In the genomic region with DNA sequence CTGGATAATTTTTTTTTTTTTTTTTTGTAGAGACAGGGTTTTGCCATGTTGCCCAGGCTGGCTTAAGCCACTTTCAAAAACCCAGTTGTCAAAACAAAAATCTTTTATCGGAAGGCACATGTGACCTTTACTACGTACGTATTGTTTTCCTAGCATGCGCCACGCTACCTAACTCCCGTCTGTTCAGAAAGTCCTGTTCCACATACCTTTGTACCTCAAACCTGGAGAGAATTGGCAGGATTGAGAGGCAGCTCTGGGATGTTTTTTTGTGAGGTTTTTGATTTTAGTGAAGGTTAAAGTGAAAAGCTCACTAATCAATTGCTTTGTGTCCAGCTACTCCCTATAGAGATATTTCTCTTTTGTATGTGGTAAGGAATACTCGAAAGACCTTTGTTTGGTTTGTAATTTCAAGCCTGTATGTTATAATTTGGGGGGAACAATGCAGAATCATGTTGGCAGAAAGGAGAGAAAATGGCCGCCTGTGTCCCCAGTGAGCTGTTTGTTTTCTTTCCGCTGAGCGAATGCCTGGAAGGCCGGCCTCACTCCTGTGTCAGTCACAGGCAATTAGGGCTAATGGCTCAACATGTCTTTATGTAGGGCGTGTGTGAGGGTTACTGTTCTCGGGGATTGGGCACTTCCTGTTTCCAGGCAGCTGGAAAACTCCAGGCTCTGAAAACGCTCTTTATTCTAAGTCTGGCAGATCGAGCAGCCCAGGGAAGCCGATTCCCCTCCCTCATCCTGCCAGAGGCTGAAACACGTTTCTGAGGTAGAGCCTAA, we compare ENCODE assay signal across 8 cellular contexts.
DNase-seq lines count a peak whose midpoint lies in the region; ATAC-seq and TF ChIP-seq lines count a peak whose summit lies in the region.

No MANE protein-coding gene starts in this region.

- H3K36me3 Mint-ChIP-seq in naive thymus-derived CD8-positive, alpha-beta T cell = peaks cover 0 to 61% (median 27%) of the 10 kb centered on the region in 3 donors

- POLR2A ChIA-PET in naive thymus-derived CD8-positive, alpha-beta T cell (lab: Charles Lee) = no interaction called here

- H3K4me1 ChIP-seq in mammary epithelial cell (ENCODE audit: insufficient read depth, low read length) (peaks cover 4% of the 10 kb centered on the region), skeletal muscle satellite cell (ENCODE audit: control insufficient read depth, insufficient read depth, low read length) (peaks cover 7% of the 10 kb centered on the region)

- H3K4me3 ChIP-seq in mammary epithelial cell (replicated peaks in 1 of 3; ENCODE audit: insufficient read depth in 1 of 3, low read depth in 2 of 3, low read length in 3 of 3) (no peak overlapping the region), skeletal muscle satellite cell (ENCODE audit: low read length) (no peak overlapping the region)

- no TSS peak for BruUV-seq in mammary epithelial cell (replicated peaks; lab: Mats Ljungman, UMichigan)

- in situ Hi-C loops in mammary epithelial cell (cut with MboI; ENCODE audit: low sequenced_read_pairs in 2 of 2) = no loop called here

- H2AFZ ChIP-seq in mammary epithelial cell (ENCODE audit: low read depth, low read length) = peak overlapping the region; percentile 82

- DNase-seq in NCI-H146 (lab: John Stamatoyannopoulos, UW) = peak; percentile 92
- peak; percentile 27 for DNase-seq in mammary epithelial cell
- peak; percentile 68 for DNase-seq in iPS-NIHi7 (ENCODE audit: extremely low spot score)
- DNase-seq in activated CD4-positive, alpha-beta T cell treated with anti-CD3 and anti-CD28 coated beads for 4 hours = no peak
- no peak for DNase-seq in naive thymus-derived CD8-positive, alpha-beta T cell

- H3K27ac ChIP-seq in mammary epithelial cell (ENCODE audit: insufficient read depth, low read depth, low read length) = no peak overlapping the region

- H3K4me2 ChIP-seq in mammary epithelial cell (ENCODE audit: insufficient read depth, low read depth, low read length) (peak overlapping the region; percentile 26), skeletal muscle satellite cell (ENCODE audit: low read length) (peak overlapping the region; percentile 33)

- H3K9me3 ChIP-seq in mammary epithelial cell (replicated peaks; ENCODE audit: insufficient read depth, low read length) = no peaks in the 10 kb centered on the region
- H3K9me3 ChIP-seq in skeletal muscle satellite cell (replicated peaks; ENCODE audit: low read length) = no peaks in the 10 kb centered on the region

- peaks cover 0 to 3% (median 2%) of the 10 kb centered on the region in 4 donors for H3K4me1 Mint-ChIP-seq in naive thymus-derived CD8-positive, alpha-beta T cell

- CTCF ChIA-PET in mammary epithelial cell (lab: Charles Lee; ENCODE audit: low non-redundant PET) = no interaction called here

- no peaks in the 10 kb centered on the region for H3K79me2 ChIP-seq in mammary epithelial cell (ENCODE audit: insufficient read depth, low read length)

- H3K27me3 Mint-ChIP-seq in naive thymus-derived CD8-positive, alpha-beta T cell = no peaks in the 10 kb centered on the region

- dilution Hi-C loops in mammary epithelial cell (cut with HindIII; ENCODE audit: low sequenced_read_pairs) = loop anchor here (5.0 kb wide), 1 partner anchor 68 kb away; no protein-coding TSS in a partner anchor

- H3K27ac Mint-ChIP-seq in naive thymus-derived CD8-positive, alpha-beta T cell = no peak overlapping the region

- H3K36me3 ChIP-seq in mammary epithelial cell (ENCODE audit: insufficient read depth, low read length) = no peaks in the 10 kb centered on the region
- peaks cover 11% of the 10 kb centered on the region for H3K36me3 ChIP-seq in skeletal muscle satellite cell (ENCODE audit: insufficient read depth, low read length)

- no peak overlapping the region for H3K4me3 Mint-ChIP-seq in naive thymus-derived CD8-positive, alpha-beta T cell

- 37% methylated on average over 17 of the region's 17 CpGs for WGBS in mammary epithelial cell (ENCODE audit: low coverage, missing lambda C conversion rate)

- H3K27me3 ChIP-seq in mammary epithelial cell (ENCODE audit: insufficient read depth, low read length) (no peaks in the 10 kb centered on the region), skeletal muscle satellite cell (ENCODE audit: control insufficient read depth, insufficient read depth, low read length) (no peaks in the 10 kb centered on the region)

- no peak for TF ChIP-seq CTCF in mammary epithelial cell (conservative IDR thresholded peaks at IDR 0.05 in 1 of 2, IDR thresholded peaks at IDR 0.05 in 1 of 2; ENCODE audit: extremely low read depth in 1 of 2, insufficient read depth in 1 of 2, low read depth in 1 of 2, low read length in 2 of 2)

- no peaks in the 10 kb centered on the region for H4K20me1 ChIP-seq in mammary epithelial cell (ENCODE audit: insufficient read depth, low read length)

- intact Hi-C loops in mammary epithelial cell (cut with micrococcal nuclease) = no loop called here

- no peaks in the 10 kb centered on the region for H3K9me3 Mint-ChIP-seq in naive thymus-derived CD8-positive, alpha-beta T cell

- H3K9ac ChIP-seq in mammary epithelial cell (ENCODE audit: insufficient read depth, low read length) = no peak overlapping the region
- peak overlapping the region; percentile 53 for H3K9ac ChIP-seq in skeletal muscle satellite cell (ENCODE audit: low read depth, low read length)

- ATAC-seq in GM18517 (IDR thresholded peaks at IDR 0.05; ENCODE audit: unreplicated experiment) = no peak
- ATAC-seq in naive thymus-derived CD8-positive, alpha-beta T cell = no peak
- no peak for ATAC-seq in HG03439 (IDR thresholded peaks at IDR 0.05; ENCODE audit: unreplicated experiment)

Comparison
In these comparisons a context has a peak if more than half of its experiments do, and no peak if none do; other contexts are left out.
1. DNase-seq: peak in NCI-H146 (single experiment), mammary epithelial cell (single experiment) and iPS-NIHi7 (single experiment); none in activated CD4-positive, alpha-beta T cell treated with anti-CD3 and anti-CD28 coated beads for 4 hours (0 of 2) and naive thymus-derived CD8-positive, alpha-beta T cell (0 of 10).